ENCODE assay signal across 26 cellular contexts in the genomic region with DNA sequence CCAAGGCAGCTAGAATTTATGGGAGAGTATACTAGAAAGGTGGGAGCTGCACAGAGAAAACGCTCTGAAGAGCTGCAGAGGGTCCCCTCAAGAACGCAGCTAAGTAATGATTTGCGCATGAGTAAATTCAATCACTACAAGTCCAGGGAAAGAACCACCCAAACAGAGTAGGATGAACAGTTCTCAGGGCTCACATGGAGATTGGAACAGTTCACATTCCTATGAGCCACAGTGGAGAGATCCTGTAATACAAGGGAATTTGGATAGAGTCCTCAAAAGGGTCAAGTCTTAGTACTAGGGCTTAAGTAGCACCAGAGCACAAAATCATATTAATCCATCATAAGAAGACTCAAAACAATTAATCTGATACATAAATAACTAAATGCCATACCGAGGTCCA. TPM values are rescaled to one million over a fixed set of nuclear protein-coding genes. Genes with fewer than 3 reads are reported as not detected.
DNase-seq lines count a peak whose midpoint lies in the region; ATAC-seq and TF ChIP-seq lines count a peak whose summit lies in the region.
"Had no signal": no experiment of that assay in that cellular context is flagged by ENCODE, and none has a peak within 500 bp of the region (broad histone marks: within the 10 kb centered on the region; RNA-seq: fewer than 3 reads in every experiment).

No MANE protein-coding gene starts in this region.

- intact Hi-C loops in left colon (cut with DNase I, micrococcal nuclease) = no loop called here

- no peaks in the 10 kb centered on the region for H3K9me3 Mint-ChIP-seq in endodermal cell
- H3K9me3 Mint-ChIP-seq in stimulated activated effector memory CD8-positive, alpha-beta T cell treated with anti-CD3 and anti-CD28 coated beads, Interleukin-12 subunit alpha, Interleukin-12 subunit beta, amount 100 ng/mL, for 72 hours = no peaks in the 10 kb centered on the region
- H3K9me3 Mint-ChIP-seq: activated naive CD4-positive, alpha-beta T cell treated with anti-CD3 and anti-CD28 coated beads, Interleukin-2, amount 10 ng/mL, durations not matched to agents 7 days and 5 days; mesothelial cell of epicardium; stimulated activated memory B cell treated with anti-CD40 and anti-IgM and Interleukin-4, amounts not matched to agents 10 μg/mL and 1 μg/mL and 100 μg/mL, for 72 hours had no signal

- H3K4me1 ChIP-seq in endodermal cell (ENCODE audit: control insufficient read depth, insufficient read depth, low read length) = no peaks in the 10 kb centered on the region
- H3K4me1 ChIP-seq: body of pancreas, psoas muscle, SJCRH30 had no signal

- 92 to 93% methylated on average over 3 to 4 of the region's 4 CpGs for WGBS in endodermal cell (ENCODE audit: insufficient coverage in 1 of 2, insufficient read length in 1 of 2), 2 experiments

- H3K9me3 ChIP-seq in endodermal cell (ENCODE audit: control insufficient read depth, low read length) = no peaks in the 10 kb centered on the region
- H3K9me3 ChIP-seq: body of pancreas, psoas muscle, SJCRH30, thoracic aorta had no signal

- DNase-seq in EL = peak; percentile 15
- peak; percentile 12 for DNase-seq in LHCN-M2 (ENCODE audit: low read depth)
- DNase-seq in endodermal cell = no peak
- DNase-seq in renal cortical epithelial cell (ENCODE audit: low read depth) = peak; percentile 44
- DNase-seq in stimulated activated effector memory CD8-positive, alpha-beta T cell treated with anti-CD3 and anti-CD28 coated beads, Interleukin-12 subunit alpha, Interleukin-12 subunit beta, amount 100 ng/mL, for 72 hours (ENCODE audit: low spot score in 2 of 2) = no peak
- DNase-seq in left colon = no peak
- DNase-seq: activated CD4-positive, alpha-beta T cell treated with anti-CD3 and anti-CD28 coated beads, Interleukin-2, amount 50 U/mL, for 48 hours; activated naive CD4-positive, alpha-beta T cell treated with anti-CD3 and anti-CD28 coated beads, Interleukin-2, amount 10 ng/mL, durations not matched to agents 7 days and 5 days; activated T-cell treated with anti-CD3 and anti-CD28 coated beads for 4 hours; body of pancreas; COR-L47; MM.1S; NCI-H187; NCI-H2227 treated with DMSO at 0.1 percent for 48 hours; NCI-H82; OCI-M1; psoas muscle; SJCRH30; T-helper 17 cell; WERI-Rb-1 had no signal

- no peak for ATAC-seq in stimulated activated effector memory CD8-positive, alpha-beta T cell treated with anti-CD3 and anti-CD28 coated beads, Interleukin-12 subunit alpha, Interleukin-12 subunit beta, amount 100 ng/mL, for 72 hours
- ATAC-seq in left colon (no peak), HG03342 (IDR thresholded peaks at IDR 0.05; ENCODE audit: unreplicated experiment) (no peak)
- ATAC-seq: body of pancreas; psoas muscle; stimulated activated memory B cell treated with anti-CD40 and anti-IgM and Interleukin-4, amounts not matched to agents 10 μg/mL and 1 μg/mL and 100 μg/mL, for 72 hours; T-helper 17 cell had no signal

- H3K36me3 ChIP-seq in endodermal cell (ENCODE audit: control insufficient read depth, insufficient read depth, low read length) = peaks cover 17% of the 10 kb centered on the region
- H3K36me3 ChIP-seq: thoracic aorta had no signal

- peaks cover 9% of the 10 kb centered on the region for H3K36me3 Mint-ChIP-seq in endodermal cell (ENCODE audit: low read depth)
- no peaks in the 10 kb centered on the region for H3K36me3 Mint-ChIP-seq in stimulated activated effector memory CD8-positive, alpha-beta T cell treated with anti-CD3 and anti-CD28 coated beads, Interleukin-12 subunit alpha, Interleukin-12 subunit beta, amount 100 ng/mL, for 72 hours

- peak overlapping the region; percentile 24 for H3K27ac Mint-ChIP-seq in endodermal cell
- H3K27ac Mint-ChIP-seq in stimulated activated effector memory CD8-positive, alpha-beta T cell treated with anti-CD3 and anti-CD28 coated beads, Interleukin-12 subunit alpha, Interleukin-12 subunit beta, amount 100 ng/mL, for 72 hours = no peak overlapping the region
- H3K27ac Mint-ChIP-seq: activated naive CD4-positive, alpha-beta T cell treated with anti-CD3 and anti-CD28 coated beads, Interleukin-2, amount 10 ng/mL, durations not matched to agents 7 days and 5 days; B cell; mesothelial cell of epicardium; stimulated activated memory B cell treated with anti-CD40 and anti-IgM and Interleukin-4, amounts not matched to agents 10 μg/mL and 1 μg/mL and 100 μg/mL, for 72 hours; T-helper 17 cell had no signal

- H3K27me3 ChIP-seq in endodermal cell (ENCODE audit: control insufficient read depth, insufficient read depth, low read length, poor library complexity, severe bottlenecking) = no peaks in the 10 kb centered on the region
- H3K27me3 ChIP-seq: body of pancreas, SJCRH30 had no signal

- no peak for TF ChIP-seq CTCF in endodermal cell (conservative IDR thresholded peaks at IDR 0.05)

- H3K4me1 Mint-ChIP-seq in endodermal cell = no peaks in the 10 kb centered on the region
- H3K4me1 Mint-ChIP-seq in stimulated activated effector memory CD8-positive, alpha-beta T cell treated with anti-CD3 and anti-CD28 coated beads, Interleukin-12 subunit alpha, Interleukin-12 subunit beta, amount 100 ng/mL, for 72 hours = peaks cover 23% of the 10 kb centered on the region

- no peak overlapping the region for H3K27ac ChIP-seq in endodermal cell (ENCODE audit: low read depth, low read length)
- H3K27ac ChIP-seq: body of pancreas, coronary artery, psoas muscle, SJCRH30, thoracic aorta, WERI-Rb-1 had no signal

- no peaks in the 10 kb centered on the region for H3K27me3 Mint-ChIP-seq in endodermal cell (ENCODE audit: insufficient read depth)
- H3K27me3 Mint-ChIP-seq: activated naive CD4-positive, alpha-beta T cell treated with anti-CD3 and anti-CD28 coated beads, Interleukin-2, amount 10 ng/mL, durations not matched to agents 7 days and 5 days; B cell; stimulated activated memory B cell treated with anti-CD40 and anti-IgM and Interleukin-4, amounts not matched to agents 10 μg/mL and 1 μg/mL and 100 μg/mL, for 72 hours; T-helper 17 cell had no signal

- H3K4me3 Mint-ChIP-seq in endodermal cell = no peak overlapping the region
- H3K4me3 Mint-ChIP-seq in stimulated activated effector memory CD8-positive, alpha-beta T cell treated with anti-CD3 and anti-CD28 coated beads, Interleukin-12 subunit alpha, Interleukin-12 subunit beta, amount 100 ng/mL, for 72 hours = no peak overlapping the region
- H3K4me3 Mint-ChIP-seq: activated naive CD4-positive, alpha-beta T cell treated with anti-CD3 and anti-CD28 coated beads, Interleukin-2, amount 10 ng/mL, durations not matched to agents 7 days and 5 days; B cell; mesothelial cell of epicardium; stimulated activated memory B cell treated with anti-CD40 and anti-IgM and Interleukin-4, amounts not matched to agents 10 μg/mL and 1 μg/mL and 100 μg/mL, for 72 hours; T-helper 17 cell had no signal

- H3K4me3 ChIP-seq in endodermal cell (ENCODE audit: low read length) = no peak overlapping the region
- H3K4me3 ChIP-seq: body of pancreas, coronary artery, psoas muscle, SJCRH30, thoracic aorta had no signal

- no peak overlapping the region for H3K9ac ChIP-seq in endodermal cell (ENCODE audit: extremely low read depth, low read length, poor library complexity, severe bottlenecking)

RNA-seq across cellular contexts. Expression of a gene that starts 12.7 kb away (rescaled TPM):
- total RNA-seq in LHCN-M2 (2014; rRNA removed) = 120 and 123 TPM in 2 replicates
- polyA plus RNA-seq in LHCN-M2 (2012) = 78.8 TPM
- 100 to 1,000 TPM; 127 to 181 TPM for total RNA-seq in endodermal cell
- polyA plus RNA-seq in endodermal cell (2013, experiment 1 of 2) = 159 TPM
- polyA plus RNA-seq in endodermal cell (2013, experiment 2 of 2) = 163 TPM
- total RNA-seq in renal cortical epithelial cell = 148 and 183 TPM in 2 replicates
- 10 to 100 TPM; 59.2 to 67.2 TPM for total RNA-seq in left colon

Comparison
In these comparisons a context has a peak if more than half of its experiments do, and no peak if none do; other contexts are left out.
1. DNase-seq: peak in EL (single experiment), LHCN-M2 (single experiment) and renal cortical epithelial cell (single experiment); none in endodermal cell (single experiment), stimulated activated effector memory CD8-positive, alpha-beta T cell treated with anti-CD3 and anti-CD28 coated beads, Interleukin-12 subunit alpha, Interleukin-12 subunit beta, amount 100 ng/mL, for 72 hours (0 of 2) and left colon (0 of 2).